8 cellular contexts compared by ENCODE assay signal in the genomic region with DNA sequence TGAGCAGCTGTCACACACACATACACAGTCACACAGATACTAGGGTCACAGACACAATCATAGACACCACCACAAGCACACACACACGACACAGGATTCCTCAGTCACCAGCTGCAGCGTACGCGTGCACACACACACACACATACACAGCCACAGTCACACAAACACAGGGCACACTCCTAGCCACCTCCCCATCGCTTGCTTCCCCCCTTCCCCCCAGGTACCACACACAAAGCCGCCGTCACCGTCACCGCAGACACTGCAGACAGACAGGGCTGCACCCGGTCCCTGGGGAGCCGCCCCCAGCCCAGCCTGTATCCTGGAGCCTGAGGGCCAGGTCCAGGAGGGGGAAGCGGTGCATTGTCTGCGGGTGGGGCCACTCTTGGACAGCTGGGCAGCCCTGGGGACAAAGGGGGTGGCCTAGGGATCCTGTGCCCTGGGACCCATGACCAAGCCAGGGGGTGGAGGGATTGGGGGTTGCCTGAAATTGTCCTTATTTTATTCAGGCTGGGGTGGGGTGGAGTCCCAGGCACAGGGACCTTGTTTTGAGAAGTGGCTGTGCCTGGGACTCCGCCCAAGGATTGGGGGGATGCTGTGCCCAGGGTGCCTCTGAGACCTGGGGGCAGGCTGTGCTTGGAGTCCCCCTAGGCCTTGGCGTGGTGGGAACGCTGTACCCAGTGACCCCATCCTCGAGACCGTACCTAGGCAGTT. TPM values are rescaled to one million over a fixed set of nuclear protein-coding genes. Genes with fewer than 3 reads are reported as not detected.
DNase-seq lines count a peak whose midpoint lies in the region; ATAC-seq and TF ChIP-seq lines count a peak whose summit lies in the region.

No MANE protein-coding gene starts in this region.

- TF ChIP-seq POLR2A in erythroblast (IDR thresholded peaks at IDR 0.05; ENCODE audit: low read length) = peak; percentile 23

- peak overlapping the region; percentile 100 for H3K4me2 ChIP-seq in OCI-LY1 (ENCODE audit: low read length)
- H3K4me2 ChIP-seq in osteoblast (ENCODE audit: insufficient read depth, low read length) = peak overlapping the region; percentile 95

- H3K27ac ChIP-seq in OCI-LY1 (ENCODE audit: low read depth, low read length, poor library complexity, severe bottlenecking) (peak overlapping the region; percentile 67), osteoblast (ENCODE audit: low read depth, low read length) (peak overlapping the region; percentile 91)

- H3K27me3 ChIP-seq in GM06990 (replicated peaks; ENCODE audit: control insufficient read depth, insufficient read depth, low read length) (no peaks in the 10 kb centered on the region), OCI-LY1 (ENCODE audit: insufficient read depth, low read length) (no peaks in the 10 kb centered on the region), osteoblast (ENCODE audit: insufficient read depth, low read length) (no peaks in the 10 kb centered on the region)

- ATAC-seq in GM21515 (IDR thresholded peaks at IDR 0.05; ENCODE audit: unreplicated experiment) (no peak), HG02870 (IDR thresholded peaks at IDR 0.05; ENCODE audit: unreplicated experiment) (no peak)

- no peak overlapping the region for H3K27ac Mint-ChIP-seq in T-helper 2 cell treated with Interferon-gamma antibody and Interleukin-4, amounts not matched to agents 5 μg/mL and 100 μg/mL, for 36 hours

- H3K4me1 Mint-ChIP-seq in T-helper 2 cell treated with Interferon-gamma antibody and Interleukin-4, amounts not matched to agents 5 μg/mL and 100 μg/mL, for 36 hours (ENCODE audit: low read depth) = peaks cover 2% of the 10 kb centered on the region

- H3K9ac ChIP-seq in OCI-LY1 (ENCODE audit: low read length) = peak overlapping the region; percentile 87

- H3K4me3 ChIP-seq in GM06990 (replicated peaks; ENCODE audit: low read depth, low read length) (no peak overlapping the region; the same call in 1 of the 2 replicates), OCI-LY1 (ENCODE audit: low read depth, low read length, poor library complexity, severe bottlenecking) (peak overlapping the region; percentile 81), osteoblast (ENCODE audit: insufficient read depth, low read length) (peak overlapping the region; percentile 94)

- peaks cover 40% of the 10 kb centered on the region for H3K4me1 ChIP-seq in OCI-LY1 (ENCODE audit: insufficient read depth, low read length, severe bottlenecking)
- H3K4me1 ChIP-seq in osteoblast (ENCODE audit: insufficient read depth, low read length) = peaks cover 23% of the 10 kb centered on the region

- no peaks in the 10 kb centered on the region for H3K9me3 ChIP-seq in OCI-LY1 (ENCODE audit: low read length)
- H3K9me3 ChIP-seq in osteoblast (ENCODE audit: low read depth, low read length) = no peaks in the 10 kb centered on the region

- no peaks in the 10 kb centered on the region for H3K27me3 Mint-ChIP-seq in T-helper 2 cell treated with Interferon-gamma antibody and Interleukin-4, amounts not matched to agents 5 μg/mL and 100 μg/mL, for 36 hours (ENCODE audit: low read depth)

- H2AFZ ChIP-seq in OCI-LY1 (ENCODE audit: low read length) = no peak overlapping the region
- H2AFZ ChIP-seq in osteoblast (ENCODE audit: low read length) = peak overlapping the region; percentile 42

- peaks cover 1% of the 10 kb centered on the region for H3K36me3 ChIP-seq in GM06990 (ENCODE audit: control insufficient read depth, insufficient read depth, low read length)
- H3K36me3 ChIP-seq in OCI-LY1 (ENCODE audit: insufficient read depth, low read length) = peaks cover 11% of the 10 kb centered on the region; the same call in 1 of the 2 replicates
- peaks cover 30% of the 10 kb centered on the region for H3K36me3 ChIP-seq in osteoblast (ENCODE audit: insufficient read depth, low read length)

- H4K20me1 ChIP-seq in OCI-LY1 (ENCODE audit: insufficient read depth, low read length) (no peaks in the 10 kb centered on the region), osteoblast (ENCODE audit: insufficient read depth, low read length) (peaks cover 44% of the 10 kb centered on the region)

- H3K79me2 ChIP-seq in OCI-LY1 (ENCODE audit: insufficient read depth, low read length) = no peaks in the 10 kb centered on the region
- peaks cover 41% of the 10 kb centered on the region for H3K79me2 ChIP-seq in osteoblast (ENCODE audit: insufficient read depth, low read length)

- H3F3A ChIP-seq in OCI-LY1 (ENCODE audit: insufficient read depth, low read length) = 0 out of 2 replicates have a peak, but pooled peaks cover 7% of the 10 kb centered on the region

- DNase-seq in GM06990 (ENCODE audit: extremely low read depth, insufficient read length) (peak; percentile 63), erythroblast (lab: John Stamatoyannopoulos, UW) (peak; percentile 48 to 52), osteoblast (ENCODE audit: insufficient read length, low spot score, missing footprints) (peak; percentile 77), AG20443 (ENCODE audit: low spot score) (no peak)
- no peak for DNase-seq in T-helper 2 cell treated with Interferon-gamma antibody and Interleukin-4, amounts not matched to agents 5 μg/mL and 100 μg/mL, for 36 hours (ENCODE audit: low spot score)

- no peak overlapping the region for H3K4me3 Mint-ChIP-seq in T-helper 2 cell treated with Interferon-gamma antibody and Interleukin-4, amounts not matched to agents 5 μg/mL and 100 μg/mL, for 36 hours

- TF ChIP-seq CTCF in GM06990 (IDR thresholded peaks at IDR 0.05; ENCODE audit: insufficient read depth, low read length, poor library complexity, severe bottlenecking) = no peak
- TF ChIP-seq CTCF in OCI-LY1 (IDR thresholded peaks at IDR 0.05; ENCODE audit: low read length) = no peak
- no peak for TF ChIP-seq CTCF in osteoblast (IDR thresholded peaks at IDR 0.05; ENCODE audit: extremely low read depth, low read depth, low read length)

- H3K9me2 ChIP-seq in OCI-LY1 (ENCODE audit: low read depth, low read length) = no peaks in the 10 kb centered on the region

- peaks cover 4% of the 10 kb centered on the region for H3K36me3 Mint-ChIP-seq in T-helper 2 cell treated with Interferon-gamma antibody and Interleukin-4, amounts not matched to agents 5 μg/mL and 100 μg/mL, for 36 hours (ENCODE audit: low read depth)

- H3K9me3 Mint-ChIP-seq in T-helper 2 cell treated with Interferon-gamma antibody and Interleukin-4, amounts not matched to agents 5 μg/mL and 100 μg/mL, for 36 hours = no peaks in the 10 kb centered on the region

RNA-seq across cellular contexts. Expression of a gene that starts 1.0 kb away (rescaled TPM):
- 26.8 and 27.7 TPM in 2 replicates for total RNA-seq in osteoblast

RNA-seq across cellular contexts. Expression of a gene that starts 27.2 kb away (rescaled TPM):
- 32.9 and 34.2 TPM in 2 replicates for total RNA-seq in osteoblast

RNA-seq across cellular contexts. Expression of a gene that starts 27.4 kb away (rescaled TPM):
- 9.8 and 10.0 TPM in 2 replicates for total RNA-seq in osteoblast

Comparison
In these comparisons a context has a peak if more than half of its experiments do, and no peak if none do; other contexts are left out.
1. DNase-seq: peak in GM06990 (single experiment), erythroblast (2 of 2) and osteoblast (single experiment); none in AG20443 (single experiment) and T-helper 2 cell treated with Interferon-gamma antibody and Interleukin-4, amounts not matched to agents 5 μg/mL and 100 μg/mL, for 36 hours (single experiment).